Comparison of ENCODE assay signal across 26 cellular contexts in genomic region chr4:177391953-177392352, GRCh38. TPM values are rescaled to one million over a fixed set of nuclear protein-coding genes. Genes with fewer than 3 reads are reported as not detected.
DNase-seq lines count a peak whose midpoint lies in the region; ATAC-seq and TF ChIP-seq lines count a peak whose summit lies in the region.
"Had no signal": no experiment of that assay in that cellular context is flagged by ENCODE, and none has a peak within 500 bp of the region (broad histone marks: within the 10 kb centered on the region; RNA-seq: fewer than 3 reads in every experiment).

No MANE protein-coding gene starts in this region.

- no peak for DNase-seq in CD4-positive, alpha-beta T cell
- DNase-seq in CD8-positive, alpha-beta T cell: no peak
- DNase-seq in T-cell (no peak), iPS-NIHi11 (ENCODE audit: low spot score) (no peak), COR-L47 (lab: John Stamatoyannopoulos, UW) (no peak), T1000 (lab: John Stamatoyannopoulos, UW) (no peak)
- DNase-seq: activated CD4-positive, alpha-beta T cell treated with anti-CD3 and anti-CD28 coated beads, Interleukin-2, amount 50 U/mL, for 4 hours; activated CD4-positive, CD25-positive, alpha-beta regulatory T cell; activated CD8-positive, alpha-beta memory T cell treated with anti-CD3 and anti-CD28 coated beads, Interleukin-2, amount 50 U/mL, for 4 hours; activated effector memory CD4-positive, alpha-beta T cell treated with anti-CD3 and anti-CD28 coated beads, Interleukin-2, amount 50 U/mL, for 16 hours; amniotic stem cell; brain microvascular endothelial cell; gastrocnemius medialis; lower lobe of right lung; NCI-H1092; NCI-H1694; NCI-H446 treated with DMSO at 0.1 percent for 48 hours; NCI-H82; RPMI8226; upper lobe of right lung had no signal

- peak overlapping the region; percentile 83 for H3K27ac Mint-ChIP-seq in CD4-positive, alpha-beta T cell
- H3K27ac Mint-ChIP-seq in CD8-positive, alpha-beta T cell: peak overlapping the region; percentile 72
- H3K27ac Mint-ChIP-seq in T-cell: peak overlapping the region; percentile 38 to 85
- H3K27ac Mint-ChIP-seq: stimulated activated effector memory CD8-positive, alpha-beta T cell treated with anti-CD3 and anti-CD28 coated beads, Interleukin-12 subunit alpha, Interleukin-12 subunit beta, amount 100 ng/mL, for 72 hours had no signal

- H3K27me3 Mint-ChIP-seq in CD4-positive, alpha-beta T cell: no peaks in the 10 kb centered on the region
- no peaks in the 10 kb centered on the region for H3K27me3 Mint-ChIP-seq in CD8-positive, alpha-beta T cell (ENCODE audit: low read depth)
- H3K27me3 Mint-ChIP-seq in T-cell: peaks cover 0 to 2% of the 10 kb centered on the region in 2 donors

- no peak for ATAC-seq in CD4-positive, alpha-beta T cell (ENCODE audit: poor library complexity)
- no peak for ATAC-seq in CD8-positive, alpha-beta T cell
- ATAC-seq in T-cell (replicated peaks in 1 of 4): peak in 1 of 4 experiments; percentile 37
- ATAC-seq in esophagus mucosa: peak; percentile 86
- ATAC-seq: gastrocnemius medialis; HCT116; lower lobe of right lung; stimulated activated effector memory CD8-positive, alpha-beta T cell treated with anti-CD3 and anti-CD28 coated beads, Interleukin-12 subunit alpha, Interleukin-12 subunit beta, amount 100 ng/mL, for 72 hours; upper lobe of right lung had no signal

- H3K4me1 ChIP-seq in CD8-positive, alpha-beta T cell (ENCODE audit: insufficient read depth, low read length): peaks cover 30% of the 10 kb centered on the region
- H3K4me1 ChIP-seq: BLaER1, gastrocnemius medialis, lower lobe of right lung, SJSA1, upper lobe of right lung had no signal

- intact Hi-C loops in CD4-positive, alpha-beta T cell (cut with DNase I, micrococcal nuclease): loop anchor here in 1 of 2 experiments (5.0 kb wide), 1 partner anchor 50 kb away; the partner anchor contains the start of gene AGA
- intact Hi-C loops in CD8-positive, alpha-beta T cell (cut with DNase I, micrococcal nuclease): loop anchor here in 1 of 2 experiments (2.0 kb wide), 1 partner anchor 51 kb away; the partner anchor contains the start of gene AGA

- no peak for TF ChIP-seq CTCF in CD4-positive, alpha-beta T cell (IDR thresholded peaks at IDR 0.05)
- no peak for TF ChIP-seq CTCF in CD8-positive, alpha-beta T cell (IDR thresholded peaks at IDR 0.05)

- no peaks in the 10 kb centered on the region for H3K36me3 Mint-ChIP-seq in CD4-positive, alpha-beta T cell (ENCODE audit: low read depth)
- H3K36me3 Mint-ChIP-seq in CD8-positive, alpha-beta T cell: no peaks in the 10 kb centered on the region
- H3K36me3 Mint-ChIP-seq in T-cell: no peaks in the 10 kb centered on the region
- H3K36me3 Mint-ChIP-seq: stimulated activated effector memory CD8-positive, alpha-beta T cell treated with anti-CD3 and anti-CD28 coated beads, Interleukin-12 subunit alpha, Interleukin-12 subunit beta, amount 100 ng/mL, for 72 hours had no signal

- H3K9me3 Mint-ChIP-seq in CD4-positive, alpha-beta T cell: no peaks in the 10 kb centered on the region
- no peaks in the 10 kb centered on the region for H3K9me3 Mint-ChIP-seq in CD8-positive, alpha-beta T cell
- H3K9me3 Mint-ChIP-seq in T-cell: no peaks in the 10 kb centered on the region
- H3K9me3 Mint-ChIP-seq: nephron; stimulated activated effector memory CD8-positive, alpha-beta T cell treated with anti-CD3 and anti-CD28 coated beads, Interleukin-12 subunit alpha, Interleukin-12 subunit beta, amount 100 ng/mL, for 72 hours had no signal

- no peaks in the 10 kb centered on the region for H3K9me3 ChIP-seq in CD4-positive, alpha-beta T cell (ENCODE audit: control insufficient read depth, low read length)
- no peaks in the 10 kb centered on the region for H3K9me3 ChIP-seq in CD8-positive, alpha-beta T cell (ENCODE audit: low read length)
- H3K9me3 ChIP-seq: BLaER1, gastrocnemius medialis, lower lobe of right lung, SJSA1, upper lobe of right lung had no signal

- CTCF ChIA-PET in CD4-positive, alpha-beta T cell (lab: Charles Lee): no interaction called here
- CTCF ChIA-PET in CD8-positive, alpha-beta T cell (lab: Charles Lee): interaction anchor here (1.1 to 1.4 kb wide), 2 partner anchors 17 to 162 kb away, joined by 3 read pairs; no protein-coding TSS in a partner anchor
- CTCF ChIA-PET in T-cell (lab: Charles Lee): interaction anchor here in 1 of 2 donors (1.4 kb wide), 1 partner anchor 141 kb away, joined by 6 read pairs; no protein-coding TSS in a partner anchor

- POLR2A ChIA-PET in CD4-positive, alpha-beta T cell (lab: Charles Lee): interaction anchor here (1.0 to 4.8 kb wide), 3 partner anchors 11 to 70 kb away, joined by 4 to 60 read pairs (median 4); partner anchors contain the start of gene AGA
- POLR2A ChIA-PET in CD8-positive, alpha-beta T cell (lab: Charles Lee): interaction anchor here (1.2 to 3.5 kb wide), 2 partner anchors 50 to 62 kb away, joined by 3 to 37 read pairs; partner anchors contain the start of gene AGA
- POLR2A ChIA-PET in T-cell (lab: Charles Lee): no interaction called here

- peaks cover 31% of the 10 kb centered on the region for H3K4me1 Mint-ChIP-seq in CD4-positive, alpha-beta T cell (ENCODE audit: low read depth)
- H3K4me1 Mint-ChIP-seq in CD8-positive, alpha-beta T cell (ENCODE audit: low read depth): peaks cover 33% of the 10 kb centered on the region
- peaks cover 27 to 50% (median 32%) of the 10 kb centered on the region in 3 donors for H3K4me1 Mint-ChIP-seq in T-cell
- H3K4me1 Mint-ChIP-seq: nephron had no signal

- H3K4me3 Mint-ChIP-seq in CD4-positive, alpha-beta T cell: peak overlapping the region; percentile 55
- peak overlapping the region; percentile 15 for H3K4me3 Mint-ChIP-seq in CD8-positive, alpha-beta T cell
- peak overlapping the region in 2 of 3 donors; percentile 11 to 55 for H3K4me3 Mint-ChIP-seq in T-cell
- H3K4me3 Mint-ChIP-seq: nephron; stimulated activated effector memory CD8-positive, alpha-beta T cell treated with anti-CD3 and anti-CD28 coated beads, Interleukin-12 subunit alpha, Interleukin-12 subunit beta, amount 100 ng/mL, for 72 hours had no signal

- no peaks in the 10 kb centered on the region for H3K27me3 ChIP-seq in CD4-positive, alpha-beta T cell (ENCODE audit: control insufficient read depth, insufficient read depth, low read length)
- no peaks in the 10 kb centered on the region for H3K27me3 ChIP-seq in CD8-positive, alpha-beta T cell (ENCODE audit: insufficient read depth, low read length)
- H3K27me3 ChIP-seq: BLaER1, brain microvascular endothelial cell, gastrocnemius medialis, SJSA1, upper lobe of right lung had no signal

- H3K4me3 ChIP-seq in CD8-positive, alpha-beta T cell (ENCODE audit: low read depth, low read length): no peak overlapping the region
- H3K4me3 ChIP-seq: BLaER1, gastrocnemius medialis, lower lobe of right lung, SJSA1, upper lobe of right lung had no signal

- no peaks in the 10 kb centered on the region for H3K36me3 ChIP-seq in CD8-positive, alpha-beta T cell (ENCODE audit: insufficient read depth, low read length)
- H3K36me3 ChIP-seq: BLaER1, brain microvascular endothelial cell, gastrocnemius medialis, lower lobe of right lung, SJSA1, upper lobe of right lung had no signal

- no peak overlapping the region for H3K27ac ChIP-seq in CD4-positive, alpha-beta T cell (ENCODE audit: low read depth, low read length)
- H3K27ac ChIP-seq in CD8-positive, alpha-beta T cell (ENCODE audit: low read depth, low read length): no peak overlapping the region
- H3K27ac ChIP-seq: BLaER1, brain microvascular endothelial cell, gastrocnemius medialis, lower lobe of right lung, SJSA1, upper lobe of right lung had no signal

RNA-seq across cellular contexts. Expression of gene AGA, which starts 50.3 kb away (rescaled TPM):
- 10 to 100 TPM; 14.6 to 15.4 TPM for total RNA-seq in CD4-positive, alpha-beta T cell
- total RNA-seq in CD8-positive, alpha-beta T cell: 10 to 100 TPM; 12.1 to 15.0 TPM
- total RNA-seq in T-cell: 10 to 100 TPM; 19.7 to 28.2 (median 25.5) TPM
- 20.6 TPM for total RNA-seq in esophagus mucosa

Comparison
In these comparisons a context has a peak if more than half of its experiments do, and no peak if none do; other contexts are left out.
1. POLR2A ChIA-PET loops: an anchor here in CD4-positive, alpha-beta T cell (1.0 to 4.8 kb wide) and CD8-positive, alpha-beta T cell (1.2 to 3.5 kb wide); none called in T-cell.